9 cellular contexts compared by ENCODE assay signal in genomic region chr12:101743724-101744472, GRCh38. TPM values are rescaled to one million over a fixed set of nuclear protein-coding genes. Genes with fewer than 3 reads are reported as not detected.
DNase-seq lines count a peak whose midpoint lies in the region; ATAC-seq and TF ChIP-seq lines count a peak whose summit lies in the region.
"Had no signal": no experiment of that assay in that cellular context is flagged by ENCODE, and none has a peak within 500 bp of the region (broad histone marks: within the 10 kb centered on the region; RNA-seq: fewer than 3 reads in every experiment).

No MANE protein-coding gene starts in this region.

- H3K4me2 ChIP-seq in PC-3 (ENCODE audit: low read length), result no peak overlapping the region

- peak overlapping the region in 1 of 7 donors; percentile 42 for H3K4me3 Mint-ChIP-seq in CD8-positive, alpha-beta memory T cell
- no peak overlapping the region for H3K4me3 Mint-ChIP-seq in central memory CD8-positive, alpha-beta T cell

- CTCF ChIA-PET in CD8-positive, alpha-beta memory T cell (lab: Charles Lee), result no interaction called here
- CTCF ChIA-PET in PC-3 (lab: Charles Lee), result no interaction called here

- H3K27ac ChIP-seq in CD8-positive, alpha-beta memory T cell (ENCODE audit: low read depth, low read length), result no peak overlapping the region
- no peak overlapping the region for H3K27ac ChIP-seq in PC-3 (ENCODE audit: low read length)

- no peak overlapping the region for H3K9ac ChIP-seq in PC-3 (ENCODE audit: low read length)

- H3K36me3 ChIP-seq in CD8-positive, alpha-beta memory T cell (ENCODE audit: insufficient read depth, low read length), result peaks cover 10% of the 10 kb centered on the region
- H3K36me3 ChIP-seq in PC-3 (ENCODE audit: low read depth, low read length), result no peaks in the 10 kb centered on the region

- H3K4me3 ChIP-seq in CD8-positive, alpha-beta memory T cell (ENCODE audit: low read length), result no peak overlapping the region
- H3K4me3 ChIP-seq in PC-3 (ENCODE audit: low read length), result no peak overlapping the region

- POLR2A ChIA-PET in CD8-positive, alpha-beta memory T cell (lab: Charles Lee), result interaction anchor here (0.6 to 1.2 kb wide), 2 partner anchors 15 to 45 kb away, joined by 3 to 6 read pairs; no protein-coding TSS in a partner anchor
- POLR2A ChIA-PET in PC-3 (lab: Charles Lee; ENCODE audit: unreplicated experiment), result no interaction called here

- BruUV-seq in PC-3 (replicated peaks; lab: Mats Ljungman, UMichigan), result no TSS peak

- ATAC-seq in HG03064 (IDR thresholded peaks at IDR 0.05; ENCODE audit: low read depth, unreplicated experiment) (peak; percentile 98), PC-3 (no peak)
- peak; percentile 83 for ATAC-seq in central memory CD8-positive, alpha-beta T cell (replicated peaks; ENCODE audit: extremely low read depth, poor library complexity, severe bottlenecking)

- no peaks in the 10 kb centered on the region for H3K79me2 ChIP-seq in PC-3 (ENCODE audit: low read length)

- intact Hi-C loops in PC-3 (cut with micrococcal nuclease), result no loop called here

- no peaks in the 10 kb centered on the region for H3F3A ChIP-seq in PC-3 (ENCODE audit: low read length, unreplicated experiment)

- H3K9me3 ChIP-seq in CD8-positive, alpha-beta memory T cell (ENCODE audit: low read length), result no peaks in the 10 kb centered on the region
- H3K9me3 ChIP-seq in PC-3 (ENCODE audit: low read length), result no peaks in the 10 kb centered on the region

- DNase-seq in CD8-positive, alpha-beta memory T cell, result peak in 2 of 5 donors; percentile 51 to 62
- DNase-seq in GM19240 (ENCODE audit: insufficient read length, low spot score) (peak; percentile 4), PC-3 (no peak), SKM-1 (lab: John Stamatoyannopoulos, UW; ENCODE audit: unreplicated experiment) (no peak), COR-L47 (lab: John Stamatoyannopoulos, UW) (no peak), NCI-H1694 treated with DMSO at 0.1 percent for 48 hours (lab: John Stamatoyannopoulos, UW) (no peak)
- DNase-seq in central memory CD8-positive, alpha-beta T cell (ENCODE audit: low spot score in 2 of 2), result peak in 1 of 2 donors; percentile 21

- H4K20me1 ChIP-seq in PC-3 (ENCODE audit: low read length), result no peaks in the 10 kb centered on the region

- H3K36me3 Mint-ChIP-seq in CD8-positive, alpha-beta memory T cell, result peaks cover 0 to 54% (median 32%) of the 10 kb centered on the region in 3 donors
- H3K36me3 Mint-ChIP-seq in central memory CD8-positive, alpha-beta T cell (ENCODE audit: insufficient read depth), result peaks cover 11% of the 10 kb centered on the region

- H3K9me2 ChIP-seq in PC-3 (replicated peaks; ENCODE audit: low read length), result no peaks in the 10 kb centered on the region

- H3K4me1 Mint-ChIP-seq in CD8-positive, alpha-beta memory T cell, result peaks cover 18 to 24% (median 24%) of the 10 kb centered on the region in 3 donors
- H3K4me1 Mint-ChIP-seq in central memory CD8-positive, alpha-beta T cell, result peaks cover 26% of the 10 kb centered on the region

- H3K27me3 Mint-ChIP-seq in CD8-positive, alpha-beta memory T cell, result no peaks in the 10 kb centered on the region
- no peaks in the 10 kb centered on the region for H3K27me3 Mint-ChIP-seq in central memory CD8-positive, alpha-beta T cell

- H3K4me1 ChIP-seq in CD8-positive, alpha-beta memory T cell (ENCODE audit: insufficient read depth, low read length), result no peaks in the 10 kb centered on the region
- H3K4me1 ChIP-seq in PC-3 (ENCODE audit: insufficient read depth, low read length), result no peaks in the 10 kb centered on the region

- H3K27me3 ChIP-seq in CD8-positive, alpha-beta memory T cell (ENCODE audit: insufficient read depth, low read length, poor library complexity, severe bottlenecking), result no peaks in the 10 kb centered on the region
- no peaks in the 10 kb centered on the region for H3K27me3 ChIP-seq in PC-3 (ENCODE audit: low read length)

- peak overlapping the region; percentile 58 to 90 (median 76) for H3K27ac Mint-ChIP-seq in CD8-positive, alpha-beta memory T cell
- peak overlapping the region; percentile 71 for H3K27ac Mint-ChIP-seq in central memory CD8-positive, alpha-beta T cell (ENCODE audit: low read depth)

- no peaks in the 10 kb centered on the region for H3K9me3 Mint-ChIP-seq in CD8-positive, alpha-beta memory T cell
- H3K9me3 Mint-ChIP-seq in central memory CD8-positive, alpha-beta T cell, result no peaks in the 10 kb centered on the region

- no peak overlapping the region for H2AFZ ChIP-seq in PC-3 (ENCODE audit: low read length)

- TF ChIP-seq CTCF in PC-3 (conservative IDR thresholded peaks at IDR 0.05; ENCODE audit: low read depth, low read length), result no peak

RNA-seq across cellular contexts. Expression of gene SYCP3, which starts 4.6 kb away (rescaled TPM):
- total RNA-seq in CD8-positive, alpha-beta memory T cell, result under 1 TPM; 0.22 to 0.27 TPM
- polyA plus RNA-seq in CD8-positive, alpha-beta memory T cell, result 0.14 TPM
- not detected in 2 replicates for total RNA-seq in PC-3 (2014; rRNA removed)
- total RNA-seq: RPMI7951 had no signal

RNA-seq across cellular contexts. Expression of gene CHPT1, which starts 46.5 kb away (rescaled TPM):
- total RNA-seq in CD8-positive, alpha-beta memory T cell, result 10 to 100 TPM; 29.1 to 29.2 TPM
- polyA plus RNA-seq in CD8-positive, alpha-beta memory T cell, result 43.2 TPM
- 55.3 and 56.2 TPM in 2 replicates for total RNA-seq in PC-3 (2014; rRNA removed)
